Comparison of ENCODE assay signal across 15 cellular contexts in the genomic region with DNA sequence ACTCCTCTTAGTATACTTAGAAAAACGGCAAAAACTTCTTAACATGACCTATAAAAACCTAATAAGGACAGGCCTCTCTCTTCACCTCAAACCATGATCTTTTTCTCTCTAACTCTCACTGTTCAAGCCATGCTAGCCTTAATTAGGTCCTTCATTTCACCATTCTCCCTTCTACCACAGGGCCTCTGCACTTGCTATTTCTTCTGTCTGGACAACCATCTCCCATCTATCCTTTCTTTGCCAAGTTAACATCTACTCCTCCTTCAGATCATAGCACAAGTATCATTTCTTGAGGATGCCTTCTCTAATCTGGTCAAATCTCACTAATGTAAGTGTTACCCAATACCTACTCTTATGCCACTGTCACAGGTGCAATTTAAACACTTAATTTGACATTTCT.
"Had no signal": no experiment of that assay in that cellular context is flagged by ENCODE, and none has a peak within 500 bp of the region (broad histone marks: within the 10 kb centered on the region; RNA-seq: fewer than 3 reads in every experiment).

No MANE protein-coding gene starts in this region.

- H3K36me3 ChIP-seq: tibial artery had no signal

- H3K27me3 ChIP-seq: tibial artery had no signal

- DNase-seq: activated CD4-positive, alpha-beta T cell treated with anti-CD3 and anti-CD28 coated beads for 36 hours; activated CD4-positive, alpha-beta T cell treated with anti-CD3 and anti-CD28 coated beads, Interleukin-2, amount 50 U/mL, for 48 hours; activated naive CD8-positive, alpha-beta T cell treated with anti-CD3 and anti-CD28 coated beads for 36 hours; activated T-cell treated with anti-CD3 and anti-CD28 coated beads for 4 hours; amygdala; central memory CD4-positive, alpha-beta T cell; effector CD8-positive, alpha-beta T cell; mesenchymal stem cell; mucosa of descending colon; naive B cell; stimulated activated CD4-positive, alpha-beta T cell treated with anti-CD3 and anti-CD28 coated beads, Interleukin-1b, Interleukin-23, amount 100 ng/mL, for 48 hours; stimulated activated CD8-positive, alpha-beta memory T cell treated with anti-CD3 and anti-CD28 coated beads, Interleukin-4, amount 100 ng/mL, for 48 hours; stimulated activated naive CD4-positive, alpha-beta T cell; tibial artery had no signal

- H3K9me3 ChIP-seq: mucosa of descending colon, tibial artery had no signal

- ATAC-seq: activated CD4-positive, alpha-beta T cell treated with anti-CD3 and anti-CD28 coated beads for 36 hours; esophagus mucosa; mucosa of descending colon had no signal

- H3K4me3 ChIP-seq: mucosa of descending colon, tibial artery had no signal
